In genomic region chr1:58839147-58839795, GRCh38 we compare ENCODE assay signal across 26 cellular contexts.
"Had no signal": no experiment of that assay in that cellular context is flagged by ENCODE, and none has a peak within 500 bp of the region (broad histone marks: within the 10 kb centered on the region; RNA-seq: fewer than 3 reads in every experiment).

No MANE protein-coding gene starts in this region.

- H3K27ac ChIP-seq: brain microvascular endothelial cell, coronary artery, dorsolateral prefrontal cortex, gastrocnemius medialis, heart left ventricle had no signal

- ATAC-seq: activated CD4-positive, alpha-beta T cell treated with anti-CD3 and anti-CD28 coated beads for 36 hours; activated naive CD4-positive, alpha-beta T cell treated with anti-CD3 and anti-CD28 coated beads, Interleukin-2, amount 50 U/mL, for 72 hours; activated T-cell treated with anti-CD3 and anti-CD28 coated beads, Interleukin-2, amount 50 U/mL, for 72 hours; esophagus mucosa; gastrocnemius medialis; heart left ventricle had no signal

- H3K36me3 ChIP-seq: brain microvascular endothelial cell, gastrocnemius medialis, heart left ventricle had no signal

- H3K27me3 ChIP-seq: brain microvascular endothelial cell, dorsolateral prefrontal cortex, gastrocnemius medialis, heart left ventricle had no signal

- DNase-seq: activated CD4-positive, alpha-beta memory T cell treated with anti-CD3 and anti-CD28 coated beads for 36 hours; activated CD4-positive, alpha-beta T cell treated with anti-CD3 and anti-CD28 coated beads for 36 hours; activated CD4-positive, alpha-beta T cell treated with anti-CD3 and anti-CD28 coated beads, Interleukin-2, amount 10 ng/mL, durations not matched to agents 24 days and 14 days; activated CD4-positive, CD25-positive, alpha-beta regulatory T cell; activated CD4-positive, CD25-positive, alpha-beta regulatory T cell treated with anti-CD3 and anti-CD28 coated beads, Interleukin-2, amount 50 U/mL, for 72 hours; activated CD8-positive, alpha-beta memory T cell treated with anti-CD3 and anti-CD28 coated beads, Interleukin-2, amount 50 U/mL, for 48 hours; activated gamma-delta T cell; activated naive CD4-positive, alpha-beta T cell; activated naive CD4-positive, alpha-beta T cell treated with anti-CD3 and anti-CD28 coated beads, Interleukin-2, amount 10 ng/mL, durations not matched to agents 7 days and 5 days; activated naive CD8-positive, alpha-beta T cell treated with anti-CD3 and anti-CD28 coated beads, Interleukin-2, amount 10 ng/mL, durations not matched to agents 7 days and 5 days; activated T-cell treated with anti-CD3 and anti-CD28 coated beads for 4 hours; activated T-cell treated with anti-CD3 and anti-CD28 coated beads, Interleukin-2, amount 50 U/mL, for 24 hours; activated T-cell treated with anti-CD3 and anti-CD28 coated beads, Interleukin-2, amount 50 U/mL, for 72 hours; amniotic stem cell; anterior cingulate cortex; brain microvascular endothelial cell; dorsolateral prefrontal cortex; effector memory CD4-positive, alpha-beta T cell; endodermal cell; gastrocnemius medialis; glutamatergic neuron; heart left ventricle; T-helper 2 cell had no signal

- H3K4me3 ChIP-seq: coronary artery, dorsolateral prefrontal cortex, gastrocnemius medialis, heart left ventricle had no signal

- H3K9me3 ChIP-seq: gastrocnemius medialis, heart left ventricle had no signal
